18 cellular contexts compared by ENCODE assay signal in the genomic region with DNA sequence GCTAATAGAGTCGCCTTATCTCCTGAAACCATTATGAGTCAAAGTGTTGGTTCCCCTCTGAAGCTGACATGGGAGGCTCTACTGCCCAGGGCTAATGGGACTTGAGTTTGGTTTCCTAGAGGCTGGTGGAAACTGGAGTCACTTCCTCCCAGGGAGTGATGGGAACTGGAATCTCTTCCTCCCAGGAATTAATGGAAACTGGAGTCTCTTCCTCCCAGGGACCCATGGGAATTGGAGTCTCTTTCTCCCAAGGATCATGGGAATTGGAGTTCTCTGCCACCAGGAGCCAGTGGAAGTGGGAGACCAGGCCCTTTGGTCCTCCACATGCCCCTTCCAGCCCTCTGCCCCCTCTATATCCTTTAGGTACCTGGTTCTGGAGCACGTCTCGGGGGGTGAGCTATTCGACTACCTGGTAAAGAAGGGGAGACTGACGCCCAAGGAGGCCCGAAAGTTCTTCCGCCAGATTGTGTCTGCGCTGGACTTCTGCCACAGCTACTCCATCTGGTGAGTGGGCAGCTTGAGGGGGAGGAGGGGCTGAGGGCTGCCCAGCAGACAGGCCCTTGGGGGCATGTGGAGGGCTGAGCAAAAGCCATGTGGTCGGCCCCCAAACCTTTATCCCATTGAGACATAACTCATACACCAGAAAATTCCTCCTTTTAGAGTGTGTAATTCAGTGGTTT. TPM values are rescaled to one million over a fixed set of nuclear protein-coding genes. Genes with fewer than 3 reads are reported as not detected.
DNase-seq lines count a peak whose midpoint lies in the region; ATAC-seq, FAIRE-seq and TF ChIP-seq lines count a peak whose summit lies in the region.
"Had no signal": no experiment of that assay in that cellular context is flagged by ENCODE, and none has a peak within 500 bp of the region (broad histone marks: within the 10 kb centered on the region; RNA-seq: fewer than 3 reads in every experiment).

No MANE protein-coding gene starts in this region.

- POLR2A ChIA-PET in PC-3 (lab: Charles Lee; ENCODE audit: unreplicated experiment): no interaction called here

- no peak overlapping the region for H3K4me2 ChIP-seq in GM23338
- no peak overlapping the region for H3K4me2 ChIP-seq in PC-3 (ENCODE audit: low read length)

- H3K27me3 ChIP-seq in GM23338 (ENCODE audit: insufficient read depth) (no peaks in the 10 kb centered on the region), PC-3 (ENCODE audit: low read length) (no peaks in the 10 kb centered on the region)
- H3K27me3 ChIP-seq: ovary, Peyer's patch had no signal

- CTCF ChIA-PET in PC-3 (lab: Charles Lee): no interaction called here

- H3K9me3 Mint-ChIP-seq in GM23338: no peaks in the 10 kb centered on the region
- H3K9me3 Mint-ChIP-seq: activated CD4-positive, alpha-beta T cell treated with anti-CD3 and anti-CD28 coated beads, Interleukin-2, amount 10 ng/mL, durations not matched to agents 7 days and 5 days; activated T-cell treated with anti-CD3 and anti-CD28 coated beads, Interleukin-2, amount 50 U/mL, for 4 hours; CD8-positive, alpha-beta memory T cell; stimulated activated naive CD8-positive, alpha-beta T cell treated with anti-CD3 and anti-CD28 coated beads, Interleukin-15, amount 100 ng/mL, for 72 hours had no signal

- H3K9me2 ChIP-seq in GM23338 (ENCODE audit: insufficient read depth): no peaks in the 10 kb centered on the region
- no peaks in the 10 kb centered on the region for H3K9me2 ChIP-seq in PC-3 (replicated peaks; ENCODE audit: low read length)

- H3K9ac ChIP-seq in PC-3 (ENCODE audit: low read length) (no peak overlapping the region), kidney (ENCODE audit: low read length in 2 of 2) (no peak overlapping the region)

- H3K9me3 ChIP-seq in PC-3 (ENCODE audit: low read length) (no peaks in the 10 kb centered on the region), kidney (ENCODE audit: control insufficient read depth in 1 of 2, low read length in 2 of 2) (no peaks in the 10 kb centered on the region)
- H3K9me3 ChIP-seq: ovary, Peyer's patch had no signal

- H3K4me3 Mint-ChIP-seq in GM23338: no peak overlapping the region
- H3K4me3 Mint-ChIP-seq: activated CD4-positive, alpha-beta T cell treated with anti-CD3 and anti-CD28 coated beads, Interleukin-2, amount 10 ng/mL, durations not matched to agents 7 days and 5 days; activated T-cell treated with anti-CD3 and anti-CD28 coated beads, Interleukin-2, amount 50 U/mL, for 4 hours; CD8-positive, alpha-beta memory T cell; stimulated activated naive CD8-positive, alpha-beta T cell treated with anti-CD3 and anti-CD28 coated beads, Interleukin-15, amount 100 ng/mL, for 72 hours had no signal

- H3K36me3 Mint-ChIP-seq in GM23338 (ENCODE audit: low read depth): peaks cover 52% of the 10 kb centered on the region
- H3K36me3 Mint-ChIP-seq: CD8-positive, alpha-beta memory T cell had no signal

- no peak overlapping the region for H3K27ac ChIP-seq in GM23338 (ENCODE audit: low read depth)
- H3K27ac ChIP-seq in PC-3 (ENCODE audit: low read length): no peak overlapping the region
- no peak overlapping the region for H3K27ac ChIP-seq in kidney (ENCODE audit: low read depth in 2 of 2, low read length in 2 of 2)
- H3K27ac ChIP-seq: ovary, Peyer's patch had no signal

- 0 out of 2 replicates have a peak, but pooled peaks cover 7% of the 10 kb centered on the region for H3F3A ChIP-seq in GM23338 (replicated peaks; ENCODE audit: low read depth)
- no peaks in the 10 kb centered on the region for H3F3A ChIP-seq in PC-3 (ENCODE audit: low read length, unreplicated experiment)

- 0 out of 2 replicates have a peak, but pooled peaks cover 4% of the 10 kb centered on the region for H4K20me1 ChIP-seq in GM23338 (replicated peaks; ENCODE audit: insufficient read depth)
- H4K20me1 ChIP-seq in PC-3 (ENCODE audit: low read length): no peaks in the 10 kb centered on the region

- H2AFZ ChIP-seq in GM23338: no peak overlapping the region
- no peak overlapping the region for H2AFZ ChIP-seq in PC-3 (ENCODE audit: low read length)

- TF ChIP-seq CTCF in GM23338 (conservative IDR thresholded peaks at IDR 0.05; ENCODE audit: low read depth in 2 of 2): no peak
- TF ChIP-seq CTCF in PC-3 (conservative IDR thresholded peaks at IDR 0.05; ENCODE audit: low read depth, low read length): no peak
- no peak for TF ChIP-seq CTCF in kidney (IDR thresholded peaks at IDR 0.05; ENCODE audit: borderline replicate concordance, extremely low read depth, insufficient read depth)
- TF ChIP-seq CTCF in omental fat pad (IDR thresholded peaks at IDR 0.05): no peak

- peaks cover 9% of the 10 kb centered on the region for H3K27me3 Mint-ChIP-seq in GM23338 (ENCODE audit: insufficient read depth, low read depth, poor library complexity)
- H3K27me3 Mint-ChIP-seq: activated CD4-positive, alpha-beta T cell treated with anti-CD3 and anti-CD28 coated beads, Interleukin-2, amount 10 ng/mL, durations not matched to agents 7 days and 5 days; stimulated activated naive CD8-positive, alpha-beta T cell treated with anti-CD3 and anti-CD28 coated beads, Interleukin-15, amount 100 ng/mL, for 72 hours had no signal

- ATAC-seq in GM23338 (no peak), PC-3 (no peak), HG03196 (IDR thresholded peaks at IDR 0.05; ENCODE audit: unreplicated experiment) (no peak), omental fat pad (ENCODE audit: low FRiP score) (no peak)
- ATAC-seq in activated CD4-positive, CD25-positive, alpha-beta regulatory T cell treated with anti-CD3 and anti-CD28 coated beads, Interleukin-2, amount 50 U/mL, for 24 hours: no peak
- ATAC-seq: activated T-cell treated with anti-CD3 and anti-CD28 coated beads, Interleukin-2, amount 50 U/mL, for 4 hours; stimulated activated naive CD8-positive, alpha-beta T cell treated with anti-CD3 and anti-CD28 coated beads, Interleukin-15, amount 100 ng/mL, for 72 hours had no signal

- intact Hi-C loops in PC-3 (cut with micrococcal nuclease) (no loop called here), kidney (cut with DNase I) (no loop called here)

- peaks cover 11% of the 10 kb centered on the region; the same call in 2 of the 3 replicates for H3K4me1 Mint-ChIP-seq in GM23338

- no peak for FAIRE-seq in kidney (lab: Jason Lieb, UNC)

- no peak overlapping the region for H3K27ac Mint-ChIP-seq in GM23338
- H3K27ac Mint-ChIP-seq: activated CD4-positive, alpha-beta T cell treated with anti-CD3 and anti-CD28 coated beads, Interleukin-2, amount 10 ng/mL, durations not matched to agents 7 days and 5 days had no signal

- no TSS peak for BruUV-seq in PC-3 (replicated peaks; lab: Mats Ljungman, UMichigan)

- DNase-seq in GM23338 (ENCODE audit: low spot score) (no peak), PC-3 (peak; percentile 30), kidney (peak; percentile 68), omental fat pad (ENCODE audit: low spot score) (no peak)
- DNase-seq: activated CD4-positive, alpha-beta T cell treated with anti-CD3 and anti-CD28 coated beads, Interleukin-2, amount 10 ng/mL, durations not matched to agents 7 days and 5 days; activated T-cell treated with anti-CD3 and anti-CD28 coated beads, Interleukin-2, amount 50 U/mL, for 4 hours; CD8-positive, alpha-beta memory T cell; IMR-90; islet precursor cell; NCI-H1105; NCI-H446 treated with DMSO at 0.1 percent for 48 hours; ovary; Peyer's patch; stimulated activated naive CD8-positive, alpha-beta T cell treated with anti-CD3 and anti-CD28 coated beads, Interleukin-15, amount 100 ng/mL, for 72 hours; T-helper 2 cell had no signal

- no peaks in the 10 kb centered on the region; the same call in 1 of the 2 replicates for H3K4me1 ChIP-seq in GM23338 (ENCODE audit: insufficient read depth)
- no peaks in the 10 kb centered on the region for H3K4me1 ChIP-seq in PC-3 (ENCODE audit: insufficient read depth, low read length)
- H3K4me1 ChIP-seq in kidney (ENCODE audit: control insufficient read depth in 1 of 2, insufficient read depth in 1 of 2, low read depth in 1 of 2, low read length in 2 of 2): no peaks in the 10 kb centered on the region

- H3K36me3 ChIP-seq in GM23338 (ENCODE audit: insufficient read depth) (peaks cover 27% of the 10 kb centered on the region), PC-3 (ENCODE audit: low read depth, low read length) (no peaks in the 10 kb centered on the region), kidney (ENCODE audit: control insufficient read depth in 1 of 2, insufficient read depth in 2 of 2, low read length in 2 of 2) (no peaks in the 10 kb centered on the region)
- H3K36me3 ChIP-seq: ovary, Peyer's patch had no signal

- H3K4me3 ChIP-seq in GM23338 (no peak overlapping the region), PC-3 (ENCODE audit: low read length) (no peak overlapping the region), kidney (ENCODE audit: low read length in 2 of 2) (no peak overlapping the region)
- H3K4me3 ChIP-seq: ovary, Peyer's patch had no signal

- 0 out of 2 replicates have a peak, but pooled peaks cover 7% of the 10 kb centered on the region for H3K79me2 ChIP-seq in GM23338 (replicated peaks; ENCODE audit: insufficient read depth)
- no peaks in the 10 kb centered on the region for H3K79me2 ChIP-seq in PC-3 (ENCODE audit: low read length)

RNA-seq across cellular contexts. Expression of gene BRSK1, which starts 5.5 kb away (rescaled TPM):
- 11.3 and 17.2 TPM in 2 replicates for total RNA-seq in GM23338 (2014; rRNA removed; shearing (Covaris generic))
- polyA plus RNA-seq in GM23338 (2016; fragmentation: Nextera tagmentation; extraction: Ambion mirVana): 2.3 and 3.4 TPM in 2 replicates
- total RNA-seq in PC-3 (2014; rRNA removed): 5.1 and 8.7 TPM in 2 replicates
- 6.5 TPM for total RNA-seq in kidney
- polyA plus RNA-seq in kidney (ENCODE audit: insufficient read depth, low read depth, low replicate concordance): 1.4 TPM
- total RNA-seq in omental fat pad: 1 to 10 TPM in 1 of 4 donors, under 1 TPM in 1, not detected in 2; 0.19 to 2.1 TPM

RNA-seq across cellular contexts. Expression of gene HSPBP1, which starts 9.3 kb away (rescaled TPM):
- 91.0 and 91.1 TPM in 2 replicates for total RNA-seq in GM23338 (2014; rRNA removed; shearing (Covaris generic))
- 81.9 and 83.6 TPM in 2 replicates for polyA plus RNA-seq in GM23338 (2016; fragmentation: Nextera tagmentation; extraction: Ambion mirVana)
- total RNA-seq in PC-3 (2014; rRNA removed): 122 and 148 TPM in 2 replicates
- 37.6 TPM for total RNA-seq in kidney
- polyA plus RNA-seq in kidney (ENCODE audit: insufficient read depth, low read depth, low replicate concordance): 55.9 TPM
- 10 to 100 TPM; 19.5 to 25.9 (median 21.2) TPM for total RNA-seq in omental fat pad

RNA-seq across cellular contexts. Expression of gene PPP6R1, which starts 30.4 kb away (rescaled TPM):
- 62.5 and 70.8 TPM in 2 replicates for total RNA-seq in GM23338 (2014; rRNA removed; shearing (Covaris generic))
- polyA plus RNA-seq in GM23338 (2016; fragmentation: Nextera tagmentation; extraction: Ambion mirVana): 22.2 and 24.9 TPM in 2 replicates
- 159 and 221 TPM in 2 replicates for total RNA-seq in PC-3 (2014; rRNA removed)
- total RNA-seq in kidney: 61.6 TPM
- 30.6 TPM for polyA plus RNA-seq in kidney (ENCODE audit: insufficient read depth, low read depth, low replicate concordance)
- 10 to 100 TPM; 27.8 to 43.6 (median 35.5) TPM for total RNA-seq in omental fat pad

RNA-seq across cellular contexts. Expression of gene TMEM150B, which starts 35.9 kb away (rescaled TPM):
- total RNA-seq in GM23338 (2014; rRNA removed; shearing (Covaris generic)): not detected in 2 replicates
- polyA plus RNA-seq in GM23338 (2016; fragmentation: Nextera tagmentation; extraction: Ambion mirVana) (0.29 and 0.40 TPM in 2 replicates), kidney (ENCODE audit: insufficient read depth, low read depth, low replicate concordance) (5.4 TPM)
- total RNA-seq in PC-3 (2014; rRNA removed) (not detected in 2 replicates), kidney (3.6 TPM), omental fat pad (10 to 100 TPM in 2 of 4 donors, 1 to 10 TPM in 2; 5.6 to 26.7 (median 16.6) TPM)
- total RNA-seq: activated T-cell treated with anti-CD3 and anti-CD28 coated beads, Interleukin-2, amount 50 U/mL, for 4 hours; chondrocyte; IMR-90 had no signal
- polyA plus RNA-seq: CD8-positive, alpha-beta memory T cell; IMR-90 had no signal

RNA-seq across cellular contexts. Expression of gene KMT5C, which starts 50.4 kb away (rescaled TPM):
- 34.3 and 43.2 TPM in 2 replicates for total RNA-seq in GM23338 (2014; rRNA removed; shearing (Covaris generic))
- polyA plus RNA-seq in GM23338 (2016; fragmentation: Nextera tagmentation; extraction: Ambion mirVana): 12.9 and 14.2 TPM in 2 replicates
- 21.9 and 36.6 TPM in 2 replicates for total RNA-seq in PC-3 (2014; rRNA removed)
- 13.0 TPM for total RNA-seq in kidney
- 4.1 TPM for polyA plus RNA-seq in kidney (ENCODE audit: insufficient read depth, low read depth, low replicate concordance)
- 10 to 100 TPM in 1 of 4 donors, 1 to 10 TPM in 3; 5.3 to 22.9 (median 6.8) TPM for total RNA-seq in omental fat pad

Comparison
In these comparisons a context has a peak if more than half of its experiments do, and no peak if none do; other contexts are left out.
1. DNase-seq: peak in PC-3 (single experiment) and kidney (single experiment); none in GM23338 (single experiment) and omental fat pad (single experiment).